ENCODE assay signal across 11 cellular contexts in genomic region chr2:72136933-72137497, GRCh38. TPM values are rescaled to one million over a fixed set of nuclear protein-coding genes. Genes with fewer than 3 reads are reported as not detected.
DNase-seq lines count a peak whose midpoint lies in the region; ATAC-seq and TF ChIP-seq lines count a peak whose summit lies in the region.
"Had no signal": no experiment of that assay in that cellular context is flagged by ENCODE, and none has a peak within 500 bp of the region (broad histone marks: within the 10 kb centered on the region; RNA-seq: fewer than 3 reads in every experiment).

No MANE protein-coding gene starts in this region.

- H3K36me3 Mint-ChIP-seq in GM23338 (ENCODE audit: low read depth), result no peaks in the 10 kb centered on the region

- no peak for TF ChIP-seq CTCF in GM23338 (conservative IDR thresholded peaks at IDR 0.05; ENCODE audit: low read depth in 2 of 2)

- H3K4me1 Mint-ChIP-seq in GM23338, result peaks cover 3% of the 10 kb centered on the region

- intact Hi-C loops in posterior vena cava (cut with DNase I), result no loop called here

- no peaks in the 10 kb centered on the region for H3F3A ChIP-seq in GM23338 (replicated peaks; ENCODE audit: low read depth)

- ATAC-seq in GM19324 (IDR thresholded peaks at IDR 0.05; ENCODE audit: low FRiP score, unreplicated experiment) (peak; percentile 9), GM23338 (peak; percentile 13), HG03460 (IDR thresholded peaks at IDR 0.05; ENCODE audit: unreplicated experiment) (peak; percentile 28)

- H3K4me3 ChIP-seq in GM23338, result no peak overlapping the region
- H3K4me3 ChIP-seq: adrenal gland, HAP-1 had no signal

- no peaks in the 10 kb centered on the region for H3K36me3 ChIP-seq in GM23338 (ENCODE audit: insufficient read depth)

- peaks cover 5% of the 10 kb centered on the region; the same call in 1 of the 2 replicates for H3K4me1 ChIP-seq in GM23338 (ENCODE audit: insufficient read depth)
- H3K4me1 ChIP-seq: adrenal gland, HAP-1 had no signal

- H3K9me2 ChIP-seq in GM23338 (ENCODE audit: insufficient read depth), result no peaks in the 10 kb centered on the region

- H3K27me3 Mint-ChIP-seq in GM23338 (ENCODE audit: insufficient read depth, low read depth, poor library complexity), result peaks cover 29% of the 10 kb centered on the region

- H3K4me2 ChIP-seq in GM23338, result no peak overlapping the region

- DNase-seq in GM23338 (ENCODE audit: low spot score) (no peak), posterior vena cava (ENCODE audit: low spot score) (peak; percentile 62), glomerular visceral epithelial cell (ENCODE audit: extremely low spot score) (no peak), COLO829 (ENCODE audit: low spot score) (no peak), hippocampal formation (lab: John Stamatoyannopoulos, UW) (no peak)

- no peak overlapping the region for H3K27ac ChIP-seq in GM23338 (ENCODE audit: low read depth)
- H3K27ac ChIP-seq: adrenal gland had no signal

- no peak overlapping the region for H3K4me3 Mint-ChIP-seq in GM23338

- no peak overlapping the region for H2AFZ ChIP-seq in GM23338

- H3K79me2 ChIP-seq in GM23338 (replicated peaks; ENCODE audit: insufficient read depth), result no peaks in the 10 kb centered on the region

- H4K20me1 ChIP-seq in GM23338 (replicated peaks; ENCODE audit: insufficient read depth), result no peaks in the 10 kb centered on the region; the same call in 1 of the 2 replicates

- H3K27me3 ChIP-seq in GM23338 (ENCODE audit: insufficient read depth), result peaks cover 37% of the 10 kb centered on the region
- H3K27me3 ChIP-seq: adrenal gland, dorsolateral prefrontal cortex had no signal

- no peaks in the 10 kb centered on the region for H3K9me3 Mint-ChIP-seq in GM23338

- no peak overlapping the region for H3K27ac Mint-ChIP-seq in GM23338

TF ChIP-seq in GM23338, 12 proteins besides CTCF, POLR2A, EP300 and RAD21:
- no peak for TF ChIP-seq ETS1 (IDR thresholded peaks at IDR 0.05)
- TF ChIP-seq REST (IDR thresholded peaks at IDR 0.05; ENCODE audit: unreplicated experiment), result no peak
- no peak for TF ChIP-seq ZNF462 (CRISPR knock-in tag; IDR thresholded peaks at IDR 0.05)
- no peak for TF ChIP-seq CREB1 (CRISPR knock-in tag; IDR thresholded peaks at IDR 0.05; ENCODE audit: low read depth)
- no peak for TF ChIP-seq POLR2AphosphoS5 (IDR thresholded peaks at IDR 0.05; ENCODE audit: low read depth)
- TF ChIP-seq STAT1 (IDR thresholded peaks at IDR 0.05; ENCODE audit: unreplicated experiment), result no peak
- TF ChIP-seq EZH2phosphoT487 (IDR thresholded peaks at IDR 0.05; ENCODE audit: unreplicated experiment), result no peak
- no peak for TF ChIP-seq EZH2 (IDR thresholded peaks at IDR 0.05; ENCODE audit: low read depth, unreplicated experiment)

RNA-seq across cellular contexts. Expression of gene CYP26B1, which starts 10.6 kb away (rescaled TPM):
- total RNA-seq in GM23338 (2014; rRNA removed; shearing (Covaris generic)), result 0.16 and 0.31 TPM in 2 replicates
- polyA plus RNA-seq in GM23338 (2016; fragmentation: Nextera tagmentation; extraction: Ambion mirVana), result 0.05 and 0.07 TPM in 2 replicates
- total RNA-seq in posterior vena cava, result 1 to 10 TPM; 5.0 to 5.1 TPM
- total RNA-seq: activated CD8-positive, alpha-beta memory T cell treated with anti-CD3 and anti-CD28 coated beads for 36 hours had no signal
